ENCODE assay signal across 8 cellular contexts in the genomic region with DNA sequence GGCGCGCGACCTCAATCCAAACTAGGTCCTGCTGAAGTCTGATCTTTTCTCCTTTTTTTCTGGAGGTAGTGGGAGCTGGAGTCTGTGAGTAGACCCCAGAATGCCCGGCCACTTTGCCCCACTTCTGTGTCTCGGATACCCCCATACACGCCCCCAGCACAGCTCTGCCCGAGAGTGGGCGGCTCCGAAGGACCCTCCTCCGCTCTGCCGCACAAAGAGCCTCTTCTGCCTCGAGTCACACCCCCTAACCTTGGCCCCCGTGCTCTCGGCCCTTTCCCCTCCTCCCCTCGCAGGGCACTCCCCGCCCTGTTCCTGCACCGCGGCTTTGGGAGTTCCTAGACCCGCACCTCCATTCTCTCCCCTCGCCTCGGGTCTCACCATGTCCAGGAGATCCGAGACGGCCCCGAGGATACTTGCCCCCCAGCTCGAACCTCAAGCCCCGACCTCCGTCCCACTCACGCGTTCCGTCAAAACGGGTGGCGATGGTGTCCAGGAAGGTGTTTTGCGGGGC. TPM values are rescaled to one million over a fixed set of nuclear protein-coding genes. Genes with fewer than 3 reads are reported as not detected.
DNase-seq lines count a peak whose midpoint lies in the region; ATAC-seq and TF ChIP-seq lines count a peak whose summit lies in the region.

No MANE protein-coding gene starts in this region.

- no peaks in the 10 kb centered on the region for H3F3A ChIP-seq in smooth muscle cell (ENCODE audit: low read depth)

- 2% methylated on average over 33 of the region's 33 CpGs for WGBS in right cardiac atrium
- 4% methylated on average over 26 of the region's 33 CpGs for WGBS in smooth muscle cell (ENCODE audit: low lambda C conversion rate)

- in situ Hi-C loops in Panc1 (cut with HindIII; ENCODE audit: low pct_unique_long_range_greater_than_20kb, low sequenced_read_pairs), result no loop called here

- no TSS peak for BruUV-seq in Panc1 (replicated peaks; lab: Mats Ljungman, UMichigan)

- H3K27me3 ChIP-seq in Panc1 (ENCODE audit: control insufficient read depth, insufficient read depth, low read length), result no peaks in the 10 kb centered on the region
- H3K27me3 ChIP-seq in right cardiac atrium (ENCODE audit: control insufficient read depth, insufficient read depth), result no peaks in the 10 kb centered on the region
- peaks cover 52% of the 10 kb centered on the region for H3K27me3 ChIP-seq in smooth muscle cell (ENCODE audit: low read depth)

- TF ChIP-seq CTCF in Panc1 (IDR thresholded peaks at IDR 0.05), result no peak
- TF ChIP-seq CTCF in smooth muscle cell (IDR thresholded peaks at IDR 0.05; ENCODE audit: borderline replicate concordance, insufficient read depth, poor library complexity, severe bottlenecking), result no peak
- no peak for TF ChIP-seq CTCF in omental fat pad (IDR thresholded peaks at IDR 0.05)

- peak overlapping the region; percentile 54 for H3K4me2 ChIP-seq in smooth muscle cell

- no peak overlapping the region for H3K27ac ChIP-seq in Panc1 (ENCODE audit: low read length)
- H3K27ac ChIP-seq in right cardiac atrium (ENCODE audit: low read length), result no peak overlapping the region
- no peak overlapping the region for H3K27ac ChIP-seq in smooth muscle cell (ENCODE audit: low read depth)

- no peak overlapping the region for H3K9ac ChIP-seq in smooth muscle cell (ENCODE audit: low read depth)

- no peak overlapping the region for H2AFZ ChIP-seq in smooth muscle cell (ENCODE audit: low read depth)

- H3K79me2 ChIP-seq in smooth muscle cell (ENCODE audit: low read depth), result no peaks in the 10 kb centered on the region

- CTCF ChIA-PET in Panc1 (lab: Charles Lee), result interaction anchor here (0.6 to 1.2 kb wide), 2 partner anchors 66 to 200 kb away, joined by 3 read pairs; no protein-coding TSS in a partner anchor

- POLR2A ChIA-PET in Panc1 (lab: Charles Lee), result interaction anchor here (0.6 kb wide), 1 partner anchor 250 kb away, joined by 4 read pairs; a partner anchor contains a TSS

- DNase-seq in NCI-H748 (lab: John Stamatoyannopoulos, UW; ENCODE audit: unreplicated experiment) (peak; percentile 49), NCI-H748 treated with DMSO at 0.1 percent for 48 hours (lab: John Stamatoyannopoulos, UW) (no peak), Panc1 (ENCODE audit: low read depth, low spot score) (no peak), right cardiac atrium (peak in 1 of 3 donors; percentile 42), smooth muscle cell (lab: John Stamatoyannopoulos, UW; ENCODE audit: unreplicated experiment) (no peak), omental fat pad (ENCODE audit: low spot score) (no peak)

- H3K4me3 ChIP-seq in Panc1 (ENCODE audit: low read depth in 2 of 2, low read length in 2 of 2), result peak overlapping the region; percentile 52 to 61
- H3K4me3 ChIP-seq in right cardiac atrium (ENCODE audit: low read length), result peak overlapping the region; percentile 14
- H3K4me3 ChIP-seq in smooth muscle cell, result no peak overlapping the region

- no peaks in the 10 kb centered on the region for H3K36me3 ChIP-seq in Panc1 (ENCODE audit: control insufficient read depth, insufficient read depth, low read length)
- H3K36me3 ChIP-seq in smooth muscle cell (ENCODE audit: low read depth), result no peaks in the 10 kb centered on the region

- H3K4me1 ChIP-seq in Panc1 (ENCODE audit: control insufficient read depth, insufficient read depth, low read length) (peaks cover 12% of the 10 kb centered on the region), right cardiac atrium (ENCODE audit: control insufficient read depth, insufficient read depth, low read length) (no peaks in the 10 kb centered on the region), smooth muscle cell (ENCODE audit: low read depth) (peaks cover 12% of the 10 kb centered on the region)

- intact Hi-C loops in Panc1 (cut with micrococcal nuclease; ENCODE audit: unreplicated experiment), result no loop called here
- intact Hi-C loops in right cardiac atrium (cut with DNase I), result loop anchor here in 1 of 4 donors (5.0 kb wide), 1 partner anchor 63 kb away; no protein-coding TSS in a partner anchor

- no peaks in the 10 kb centered on the region for H4K20me1 ChIP-seq in smooth muscle cell (ENCODE audit: low read depth)

- no peaks in the 10 kb centered on the region for H3K9me3 ChIP-seq in Panc1 (ENCODE audit: control insufficient read depth, insufficient read depth, low read depth, low read length)
- H3K9me3 ChIP-seq in right cardiac atrium (ENCODE audit: control insufficient read depth, low read length), result no peaks in the 10 kb centered on the region
- no peaks in the 10 kb centered on the region for H3K9me3 ChIP-seq in smooth muscle cell (replicated peaks; ENCODE audit: low read depth)

- ATAC-seq in Panc1 (no peak), right cardiac atrium (peak in 1 of 2 donors; percentile 1), GM21360 (IDR thresholded peaks at IDR 0.05; ENCODE audit: unreplicated experiment) (no peak), HG03354 (IDR thresholded peaks at IDR 0.05; ENCODE audit: poor library complexity, severe bottlenecking, unreplicated experiment) (no peak), omental fat pad (ENCODE audit: low FRiP score) (no peak)

RNA-seq across cellular contexts. Expression of a gene that starts 0.5 kb away (rescaled TPM):
- 1.5 TPM for total RNA-seq in Panc1 (2021; ENCODE audit: unreplicated experiment)
- polyA plus RNA-seq in Panc1 (2012; ENCODE audit: insufficient read length), result 1.6 TPM
- under 1 TPM in 3 of 4 donors, not detected in 1; 0.06 to 0.28 (median 0.14) TPM for total RNA-seq in right cardiac atrium
- polyA plus RNA-seq in right cardiac atrium, result 0.14 TPM
- not detected in 2 replicates for total RNA-seq in smooth muscle cell
- polyA plus RNA-seq in smooth muscle cell, result not detected in 2 replicates
- total RNA-seq in omental fat pad, result under 1 TPM in 3 of 4 donors, not detected in 1; 0.44 to 0.79 (median 0.48) TPM

RNA-seq across cellular contexts. Expression of a gene that starts 4.8 kb away (rescaled TPM):
- total RNA-seq in Panc1 (2021; ENCODE audit: unreplicated experiment), result not detected
- not detected for polyA plus RNA-seq in Panc1 (2012; ENCODE audit: insufficient read length)
- not detected for total RNA-seq in right cardiac atrium
- not detected for polyA plus RNA-seq in right cardiac atrium
- not detected in 2 replicates for total RNA-seq in smooth muscle cell
- not detected in 2 replicates for polyA plus RNA-seq in smooth muscle cell
- total RNA-seq in omental fat pad, result not detected

RNA-seq across cellular contexts. Expression of a gene that starts 13.8 kb away (rescaled TPM):
- 21.8 TPM for total RNA-seq in Panc1 (2021; ENCODE audit: unreplicated experiment)
- 30.0 TPM for polyA plus RNA-seq in Panc1 (2012; ENCODE audit: insufficient read length)
- total RNA-seq in right cardiac atrium, result 10 to 100 TPM; 11.5 to 15.4 (median 13.1) TPM
- polyA plus RNA-seq in right cardiac atrium, result 10.5 TPM
- 0.76 and 11.5 TPM in 2 replicates for total RNA-seq in smooth muscle cell
- polyA plus RNA-seq in smooth muscle cell, result 4.8 and 6.0 TPM in 2 replicates
- total RNA-seq in omental fat pad, result 10 to 100 TPM; 28.8 to 41.3 (median 35.5) TPM

RNA-seq across cellular contexts. Expression of a gene that starts 25.7 kb away (rescaled TPM):
- 141 TPM for total RNA-seq in Panc1 (2021; ENCODE audit: unreplicated experiment)
- 195 TPM for polyA plus RNA-seq in Panc1 (2012; ENCODE audit: insufficient read length)
- 10 to 100 TPM; 39.9 to 58.1 (median 53.8) TPM for total RNA-seq in right cardiac atrium
- 55.0 TPM for polyA plus RNA-seq in right cardiac atrium
- total RNA-seq in smooth muscle cell, result 92.8 and 113 TPM in 2 replicates
- polyA plus RNA-seq in smooth muscle cell, result 152 and 158 TPM in 2 replicates
- 100 to 1,000 TPM; 122 to 178 (median 158) TPM for total RNA-seq in omental fat pad

RNA-seq across cellular contexts. Expression of a gene that starts 57.9 kb away (rescaled TPM):
- not detected for total RNA-seq in Panc1 (2021; ENCODE audit: unreplicated experiment)
- not detected for polyA plus RNA-seq in Panc1 (2012; ENCODE audit: insufficient read length)
- total RNA-seq in right cardiac atrium, result under 1 TPM in 3 of 4 donors, not detected in 1; 0.20 to 0.21 (median 0.20) TPM
- 0.18 TPM for polyA plus RNA-seq in right cardiac atrium
- not detected in 2 replicates for total RNA-seq in smooth muscle cell
- polyA plus RNA-seq in smooth muscle cell, result 0.39 and 1.0 TPM in 2 replicates
- under 1 TPM in 1 of 4 donors, not detected in 3; 0.25 TPM for total RNA-seq in omental fat pad
